24 cellular contexts compared by ENCODE assay signal in genomic region chr20:550611-551010, GRCh38. TPM values are rescaled to one million over a fixed set of nuclear protein-coding genes. Genes with fewer than 3 reads are reported as not detected.
"Had no signal": no experiment of that assay in that cellular context is flagged by ENCODE, and none has a peak within 500 bp of the region (broad histone marks: within the 10 kb centered on the region; RNA-seq: fewer than 3 reads in every experiment).

No MANE protein-coding gene starts in this region.

- H3K9me3 ChIP-seq: SJSA1 had no signal

- H3K36me3 Mint-ChIP-seq: activated naive CD8-positive, alpha-beta T cell; brain had no signal

- H3K4me3 ChIP-seq: SJSA1 had no signal

- H3K4me1 Mint-ChIP-seq: activated B cell treated with CpG ODN at 0.5 μM for 24 hours; activated CD4-positive, alpha-beta T cell treated with anti-CD3 and anti-CD28 coated beads, Interleukin-2, amount 10 ng/mL, durations not matched to agents 24 days and 14 days had no signal

- H3K27ac ChIP-seq: SJSA1 had no signal

- H3K9me3 Mint-ChIP-seq: activated B cell treated with CpG ODN at 0.5 μM for 24 hours; activated CD4-positive, alpha-beta T cell treated with anti-CD3 and anti-CD28 coated beads, Interleukin-2, amount 10 ng/mL, durations not matched to agents 24 days and 14 days; activated naive CD4-positive, alpha-beta T cell treated with anti-CD3 and anti-CD28 coated beads for 36 hours; activated T-cell treated with anti-CD3 and anti-CD28 coated beads, Interleukin-2, amount 50 U/mL, for 4 hours had no signal

- H3K4me3 Mint-ChIP-seq: activated B cell treated with CpG ODN at 0.5 μM for 24 hours; activated CD4-positive, alpha-beta T cell treated with anti-CD3 and anti-CD28 coated beads, Interleukin-2, amount 10 ng/mL, durations not matched to agents 24 days and 14 days; activated naive CD4-positive, alpha-beta T cell treated with anti-CD3 and anti-CD28 coated beads for 36 hours; activated naive CD8-positive, alpha-beta T cell; activated T-cell treated with anti-CD3 and anti-CD28 coated beads, Interleukin-2, amount 50 U/mL, for 4 hours; brain; T-helper 1 cell treated with Interleukin-12 subunit alpha and Interleukin-12 subunit beta and Interleukin-4 antibody, amounts not matched to agents 30 μg/mL and 1 μg/mL, for 36 hours had no signal

- FAIRE-seq: astrocyte, RCC 7860 had no signal

- H3K4me1 ChIP-seq: SJSA1 had no signal

- ATAC-seq: activated T-cell treated with anti-CD3 and anti-CD28 coated beads, Interleukin-2, amount 50 U/mL, for 4 hours; PC-3; SK-N-SH treated with all-trans-retinoic acid at 6 μM for 48 hours had no signal

- H3K27ac Mint-ChIP-seq: activated B cell treated with CpG ODN at 0.5 μM for 24 hours; activated CD4-positive, alpha-beta T cell treated with anti-CD3 and anti-CD28 coated beads, Interleukin-2, amount 10 ng/mL, durations not matched to agents 24 days and 14 days; activated naive CD4-positive, alpha-beta T cell treated with anti-CD3 and anti-CD28 coated beads for 36 hours; activated naive CD8-positive, alpha-beta T cell; brain; T-helper 1 cell treated with Interleukin-12 subunit alpha and Interleukin-12 subunit beta and Interleukin-4 antibody, amounts not matched to agents 30 μg/mL and 1 μg/mL, for 36 hours had no signal

- DNase-seq: activated B cell treated with CpG ODN at 0.5 μM for 24 hours; activated CD4-positive, alpha-beta T cell treated with anti-CD3 and anti-CD28 coated beads for 1 hour; activated CD4-positive, alpha-beta T cell treated with anti-CD3 and anti-CD28 coated beads, Interleukin-2, amount 10 ng/mL, durations not matched to agents 24 days and 14 days; activated CD4-positive, alpha-beta T cell treated with anti-CD3 and anti-CD28 coated beads, Interleukin-2, amount 50 U/mL, for 48 hours; activated gamma-delta T cell; activated naive CD4-positive, alpha-beta T cell treated with anti-CD3 and anti-CD28 coated beads for 36 hours; activated T-cell treated with anti-CD3 and anti-CD28 coated beads, Interleukin-2, amount 50 U/mL, for 4 hours; amygdala; Kasumi-1; KBM-7; NCI-H146; NCI-H187 treated with DMSO at 0.1 percent for 48 hours; NCI-H2081 treated with DMSO at 0.1 percent for 48 hours; NCI-H446; NCI-H524; PC-3; SHP77 had no signal

- H3K36me3 ChIP-seq: SJSA1 had no signal

RNA-seq across cellular contexts. Expression of gene TCF15, which starts 59.5 kb away (rescaled TPM):
- total RNA-seq: activated B cell treated with CpG ODN at 0.5 μM for 24 hours; activated naive CD4-positive, alpha-beta T cell treated with anti-CD3 and anti-CD28 coated beads for 36 hours; astrocyte; SJSA1 had no signal
